8 cellular contexts compared by ENCODE assay signal in the genomic region with DNA sequence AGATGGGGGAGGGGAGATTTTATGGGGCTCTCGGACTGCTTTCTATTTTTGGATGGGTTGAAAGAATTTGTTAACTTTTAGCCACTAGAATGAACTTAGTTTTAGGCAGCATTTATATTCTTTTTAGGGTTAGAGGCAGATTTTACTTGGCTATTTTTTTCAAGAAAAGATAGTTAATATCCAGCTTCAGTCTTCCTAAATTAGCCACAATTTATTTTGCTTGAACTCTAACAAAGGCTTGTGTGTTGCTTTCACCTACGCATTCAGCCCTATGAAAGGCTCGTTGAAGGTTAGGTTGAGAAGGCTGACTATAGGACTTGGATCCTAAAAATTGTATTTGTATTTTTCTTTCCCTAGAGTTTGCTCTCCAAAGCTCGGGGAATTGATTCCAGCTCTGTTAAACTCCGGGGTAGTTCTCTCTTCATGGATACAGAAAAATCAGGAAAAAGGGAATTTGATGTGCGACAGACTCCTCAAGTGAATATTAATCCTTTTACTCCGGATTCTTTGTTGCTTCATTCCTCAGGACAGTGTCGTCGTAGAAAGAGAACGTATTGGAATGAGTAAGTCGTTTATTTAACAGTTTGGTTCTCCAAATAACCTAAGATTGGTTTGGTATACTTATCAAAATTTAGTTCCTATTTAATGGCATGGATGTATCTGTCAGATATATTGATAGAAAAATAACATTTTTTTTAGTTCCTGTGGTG. TPM values are rescaled to one million over a fixed set of nuclear protein-coding genes. Genes with fewer than 3 reads are reported as not detected.
DNase-seq lines count a peak whose midpoint lies in the region; ATAC-seq and TF ChIP-seq lines count a peak whose summit lies in the region.

No MANE protein-coding gene starts in this region.

- peak overlapping the region; percentile 33 to 80 for H3K4me3 ChIP-seq in CD4-positive, alpha-beta memory T cell (ENCODE audit: low read length in 2 of 2)
- H3K4me3 ChIP-seq in NB4 (ENCODE audit: low read depth, low read length) (peak overlapping the region; percentile 99), dorsolateral prefrontal cortex (peak overlapping the region in 51 of 59 donors; percentile 7 to 96 (median 82)), neural cell (ENCODE audit: low read length) (peak overlapping the region; percentile 80)

- intact Hi-C loops in CD4-positive, alpha-beta memory T cell (cut with micrococcal nuclease): loop anchor here (5.0 kb wide), 1 partner anchor 1282 kb away; the partner anchor contains the start of gene ZBED5
- intact Hi-C loops in dorsolateral prefrontal cortex (cut with DNase I): loop anchor here in 1 of 2 donors (5.0 kb wide), 1 partner anchor 37 kb away; no protein-coding TSS in a partner anchor

- DNase-seq in CD4-positive, alpha-beta memory T cell: no peak
- DNase-seq in NB4 (ENCODE audit: low read depth) (no peak), dorsolateral prefrontal cortex (no peak)
- no peak for DNase-seq in stimulated activated CD8-positive, alpha-beta memory T cell treated with anti-CD3 and anti-CD28 coated beads, Interleukin-4, amount 100 ng/mL, for 48 hours

- no peak overlapping the region for H2AFZ ChIP-seq in neural cell (ENCODE audit: low read depth, low read length)

- peak overlapping the region; percentile 68 for H3K4me2 ChIP-seq in neural cell (ENCODE audit: low read length)

- TF ChIP-seq RAD21 in neural cell (conservative IDR thresholded peaks at IDR 0.05): no peak

- H3K27ac Mint-ChIP-seq in CD4-positive, alpha-beta memory T cell: peak overlapping the region; percentile 60 to 95 (median 92)

- H3K36me3 ChIP-seq in CD4-positive, alpha-beta memory T cell (ENCODE audit: insufficient read depth, low read length): no peaks in the 10 kb centered on the region
- no peaks in the 10 kb centered on the region for H3K36me3 ChIP-seq in neural cell (ENCODE audit: insufficient read depth, low read length)

- H3K4me1 Mint-ChIP-seq in CD4-positive, alpha-beta memory T cell: peaks cover 21 to 44% (median 35%) of the 10 kb centered on the region in 4 donors

- TF ChIP-seq CTCF in NB4 (IDR thresholded peaks at IDR 0.05; ENCODE audit: low read depth, low read length): no peak
- no peak for TF ChIP-seq CTCF in dorsolateral prefrontal cortex (IDR thresholded peaks at IDR 0.05 in 54 of 56, conservative IDR thresholded peaks at IDR 0.05 in 2 of 56; ENCODE audit: low read depth in 1 of 56, partially characterized antibody in 56 of 56)
- TF ChIP-seq CTCF in neural cell (IDR thresholded peaks at IDR 0.05; ENCODE audit: poor library complexity, severe bottlenecking): no peak

- TF ChIP-seq EP300 in neural cell (conservative IDR thresholded peaks at IDR 0.05; ENCODE audit: poor library complexity, severe bottlenecking): no peak

- H3K9me2 ChIP-seq in neural cell (ENCODE audit: insufficient read depth, low read length): no peaks in the 10 kb centered on the region

- ATAC-seq in GM21447 (IDR thresholded peaks at IDR 0.05; ENCODE audit: unreplicated experiment): no peak
- ATAC-seq in HG03565 (IDR thresholded peaks at IDR 0.05; ENCODE audit: unreplicated experiment): no peak
- ATAC-seq in HG02973 (IDR thresholded peaks at IDR 0.05; ENCODE audit: unreplicated experiment): no peak

- H3K9me3 Mint-ChIP-seq in CD4-positive, alpha-beta memory T cell: no peaks in the 10 kb centered on the region

- H3K9ac ChIP-seq in neural cell (ENCODE audit: low read length): peak overlapping the region; percentile 61

- H3K36me3 Mint-ChIP-seq in CD4-positive, alpha-beta memory T cell: peaks cover 0 to 12% of the 10 kb centered on the region in 2 donors

- peak overlapping the region; percentile 86 for H3K27ac ChIP-seq in CD4-positive, alpha-beta memory T cell (ENCODE audit: low read depth, low read length)
- H3K27ac ChIP-seq in dorsolateral prefrontal cortex (peak overlapping the region in 9 of 59 donors; percentile 23 to 90 (median 56)), neural cell (ENCODE audit: low read length) (no peak overlapping the region)

- POLR2A ChIA-PET in CD4-positive, alpha-beta memory T cell (lab: Charles Lee; ENCODE audit: partially characterized antibody): interaction anchor here (0.7 to 7.4 kb wide), 11 partner anchors 9 to 1233 kb away, joined by 3 to 91 read pairs (median 5); partner anchors contain the start of genes EIF4G2, TMEM41B and ZNF143

- no peaks in the 10 kb centered on the region for H3F3A ChIP-seq in neural cell (ENCODE audit: insufficient read depth, low read length, poor library complexity, severe bottlenecking)

- H3K4me1 ChIP-seq in CD4-positive, alpha-beta memory T cell (ENCODE audit: insufficient read depth, low read length): peaks cover 44% of the 10 kb centered on the region

- no peaks in the 10 kb centered on the region for H4K20me1 ChIP-seq in neural cell (ENCODE audit: insufficient read depth)

- peak overlapping the region; percentile 83 to 93 (median 88) for H3K4me3 Mint-ChIP-seq in CD4-positive, alpha-beta memory T cell

- no peak for TF ChIP-seq POLR2A in NB4 (IDR thresholded peaks at IDR 0.05; ENCODE audit: extremely low read depth, insufficient read length)

- CTCF ChIA-PET in CD4-positive, alpha-beta memory T cell (lab: Charles Lee; ENCODE audit: partially characterized antibody): interaction anchor here (0.8 to 3.8 kb wide), 6 partner anchors 9 to 41 kb away, joined by 3 to 57 read pairs (median 4); no protein-coding TSS in a partner anchor

- H3K27me3 Mint-ChIP-seq in CD4-positive, alpha-beta memory T cell: no peaks in the 10 kb centered on the region

- no peaks in the 10 kb centered on the region for H3K9me3 ChIP-seq in CD4-positive, alpha-beta memory T cell (ENCODE audit: control insufficient read depth in 1 of 2, low read length in 2 of 2)
- H3K9me3 ChIP-seq in neural cell (ENCODE audit: low read length): no peaks in the 10 kb centered on the region

- H3K27me3 ChIP-seq in CD4-positive, alpha-beta memory T cell (ENCODE audit: insufficient read depth, low read length): no peaks in the 10 kb centered on the region
- H3K27me3 ChIP-seq in dorsolateral prefrontal cortex (no peaks in the 10 kb centered on the region), neural cell (ENCODE audit: insufficient read depth, low read depth, low read length) (no peaks in the 10 kb centered on the region)

- peaks cover 57% of the 10 kb centered on the region for H3K79me2 ChIP-seq in neural cell (replicated peaks; ENCODE audit: insufficient read depth, low read length)

TF ChIP-seq in neural cell, 6 proteins besides CTCF, POLR2A, EP300 and RAD21:
- TF ChIP-seq TAF1 (IDR thresholded peaks at IDR 0.05; ENCODE audit: low read depth) (no peak), SMC3 (conservative IDR thresholded peaks at IDR 0.05; ENCODE audit: poor library complexity) (no peak), REST (IDR thresholded peaks at IDR 0.05; ENCODE audit: borderline replicate concordance) (no peak), POLR2AphosphoS5 (IDR thresholded peaks at IDR 0.05) (no peak), MXI1 (conservative IDR thresholded peaks at IDR 0.05; ENCODE audit: poor library complexity, severe bottlenecking) (no peak), EZH2 (IDR thresholded peaks at IDR 0.05; ENCODE audit: borderline replicate concordance, insufficient read depth, low read length, poor library complexity, severe bottlenecking) (no peak)

RNA-seq across cellular contexts. Expression of gene WEE1, which starts 2.2 kb away (rescaled TPM):
- total RNA-seq in CD4-positive, alpha-beta memory T cell: 10 to 100 TPM; 11.1 to 11.7 TPM
- 1 to 10 TPM; 5.8 to 8.2 TPM for polyA plus RNA-seq in CD4-positive, alpha-beta memory T cell
- total RNA-seq in dorsolateral prefrontal cortex: 1 to 10 TPM in 119 of 120 experiments, under 1 TPM in 1; 0.76 to 9.5 (median 2.7) TPM
- 8.4 and 16.0 TPM in 2 replicates for polyA plus RNA-seq in neural cell
- polyA minus RNA-seq in neural cell: 10.2 and 11.0 TPM in 2 replicates
